Comparison of ENCODE assay signal across 8 cellular contexts in the genomic region with DNA sequence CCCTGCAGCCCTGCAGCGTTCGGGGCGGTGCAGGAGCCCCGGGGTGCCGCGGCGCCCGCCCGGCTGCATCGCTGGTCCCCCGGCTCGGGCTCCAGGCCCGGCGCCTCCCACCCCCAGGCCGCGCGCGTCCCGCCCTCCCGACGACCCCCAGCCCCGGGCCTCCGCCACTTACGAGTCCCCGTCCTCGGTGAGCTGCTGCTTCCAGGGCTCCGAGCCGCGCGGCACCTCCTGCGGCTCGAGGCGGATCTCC. TPM values are rescaled to one million over a fixed set of nuclear protein-coding genes. Genes with fewer than 3 reads are reported as not detected.
A peak's percentile ranks its signal among the peaks of the same experiment; 100 is the strongest.
DNase-seq lines count a peak whose midpoint lies in the region; FAIRE-seq and TF ChIP-seq lines count a peak whose summit lies in the region.

No MANE protein-coding gene starts in this region.

- H3K27me3 ChIP-seq in dorsolateral prefrontal cortex = no peaks in the 10 kb centered on the region
- no peaks in the 10 kb centered on the region for H3K27me3 ChIP-seq in neuron (ENCODE audit: insufficient read depth, low read length)

- peak overlapping the region; percentile 93 for H3K27ac ChIP-seq in KOPT-K1 (ENCODE audit: low read depth, low read length, poor library complexity, severe bottlenecking)
- peak overlapping the region; percentile 94 to 100 (median 99) for H3K27ac ChIP-seq in dorsolateral prefrontal cortex

- intact Hi-C loops in Calu3 (cut with micrococcal nuclease; ENCODE audit: unreplicated experiment) = no loop called here
- intact Hi-C loops in dorsolateral prefrontal cortex (cut with DNase I) = loop anchor here (1.0 to 10.0 kb wide), 5 partner anchors 19 to 411 kb away; partner anchors contain the start of genes PSMA6 (in 2 of the 2) and FAM177A1 (in 1 of the 2)

- peaks cover 14% of the 10 kb centered on the region for H3K4me1 ChIP-seq in neuron (ENCODE audit: insufficient read depth, low read length)

- peak overlapping the region; percentile 19 for H2AFZ ChIP-seq in neuron (ENCODE audit: low read depth, low read length)

- peaks cover 29% of the 10 kb centered on the region for H3K4me1 Mint-ChIP-seq in Calu3 (ENCODE audit: low read depth, unreplicated experiment)

- no peaks in the 10 kb centered on the region for H3K9me3 Mint-ChIP-seq in Calu3 (ENCODE audit: low read depth, unreplicated experiment)

- H3K36me3 ChIP-seq in KOPT-K1 (ENCODE audit: insufficient read depth, low read length) (peaks cover 37% of the 10 kb centered on the region), neuron (ENCODE audit: insufficient read depth, low read length) (peaks cover 31% of the 10 kb centered on the region)

- H3K9me3 ChIP-seq in KOPT-K1 (ENCODE audit: insufficient read depth, low read length, poor library complexity, severe bottlenecking) = no peaks in the 10 kb centered on the region
- no peaks in the 10 kb centered on the region for H3K9me3 ChIP-seq in neuron (ENCODE audit: low read length)

- H3K27ac Mint-ChIP-seq in Calu3 (ENCODE audit: unreplicated experiment) = peak overlapping the region; percentile 96

- peak overlapping the region; percentile 93 for H3K4me3 Mint-ChIP-seq in Calu3 (ENCODE audit: low read depth, unreplicated experiment)

- H3K4me3 ChIP-seq in dorsolateral prefrontal cortex (peak overlapping the region; percentile 58 to 94 (median 82)), neuron (ENCODE audit: low read length) (peak overlapping the region; percentile 78)

- FAIRE-seq in RCC 7860 (lab: Jason Lieb, UNC) = no peak

- CTCF ChIA-PET in Calu3 (lab: Charles Lee) = interaction anchor here (1.0 to 2.6 kb wide), 9 partner anchors 11 to 175 kb away, joined by 3 to 9 read pairs (median 4); partner anchors contain the start of gene PSMA6

- H3K36me3 Mint-ChIP-seq in Calu3 (ENCODE audit: insufficient read depth, unreplicated experiment) = peaks cover 62% of the 10 kb centered on the region

- BruUV-seq in Calu3 (replicated peaks; lab: Mats Ljungman, UMichigan) = no TSS peak

- no peaks in the 10 kb centered on the region for H3K27me3 Mint-ChIP-seq in Calu3 (ENCODE audit: unreplicated experiment)

- no peak for TF ChIP-seq CTCF in Calu3 (IDR thresholded peaks at IDR 0.05; ENCODE audit: unreplicated experiment)
- no peak for TF ChIP-seq CTCF in dorsolateral prefrontal cortex (IDR thresholded peaks at IDR 0.05 in 54 of 56, conservative IDR thresholded peaks at IDR 0.05 in 2 of 56; ENCODE audit: low read depth in 1 of 56, partially characterized antibody in 56 of 56)

- DNase-seq in Calu3 = no peak
- no peak for DNase-seq in dorsolateral prefrontal cortex
- no peak for DNase-seq in SIG-M5 (lab: John Stamatoyannopoulos, UW)
- no peak for DNase-seq in NCI-H226
- no peak for DNase-seq in glomerular visceral epithelial cell (ENCODE audit: extremely low spot score)
- DNase-seq in RCC 7860 (ENCODE audit: low spot score) = no peak

RNA-seq across cellular contexts. Expression of gene NFKBIA, which starts 0.4 kb away (rescaled TPM):
- total RNA-seq in Calu3 (2022) (111 TPM in 2 replicates), dorsolateral prefrontal cortex (100 to 1,000 TPM in 34 of 120 experiments, 10 to 100 TPM in 86; 38.8 to 167 (median 81.3) TPM)
